In the genomic region with DNA sequence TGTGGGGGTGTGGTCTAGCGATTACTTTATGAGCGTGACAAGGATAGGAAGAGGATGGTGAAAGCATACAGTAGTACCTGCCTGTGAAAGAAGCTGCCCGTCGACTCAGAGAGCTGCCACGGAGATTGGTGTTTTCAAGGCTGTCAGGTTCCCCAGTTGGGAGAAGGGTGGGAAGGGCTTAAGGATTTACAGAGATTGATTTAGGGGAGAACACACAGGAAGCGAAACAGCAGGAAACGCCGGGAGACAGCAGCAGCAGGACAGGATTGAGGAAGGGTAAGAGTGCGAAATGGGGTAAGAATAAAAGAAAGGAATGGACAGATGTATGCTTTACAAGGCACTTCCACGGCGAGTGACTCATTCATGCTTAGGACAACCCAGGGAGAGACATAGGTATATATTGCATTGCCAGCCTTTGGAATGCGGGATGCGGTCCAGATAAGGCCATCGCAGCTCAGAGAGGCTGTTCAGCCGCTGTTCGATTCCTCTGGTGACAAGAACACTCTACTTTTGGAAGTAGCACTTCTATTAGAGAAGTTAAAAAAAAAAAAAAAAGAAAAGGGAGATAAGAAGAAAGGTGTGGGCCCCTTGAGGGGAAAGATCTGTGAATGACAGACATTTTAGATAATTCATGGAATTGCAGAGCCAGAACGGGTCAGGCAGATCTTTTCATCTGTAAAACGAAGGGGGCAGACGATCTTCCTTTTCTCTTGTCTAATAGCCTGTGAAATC, we compare ENCODE assay signal across 8 cellular contexts. TPM values are rescaled to one million over a fixed set of nuclear protein-coding genes. Genes with fewer than 3 reads are reported as not detected.
A peak's percentile ranks its signal among the peaks of the same experiment; 100 is the strongest.
DNase-seq lines count a peak whose midpoint lies in the region; ATAC-seq and TF ChIP-seq lines count a peak whose summit lies in the region.

No MANE protein-coding gene starts in this region.

- H3K36me3 Mint-ChIP-seq in stimulated activated naive B cell treated with anti-CD40 and anti-IgM and Interleukin-4, amounts not matched to agents 10 μg/mL and 1 μg/mL and 100 μg/mL, for 72 hours = peaks cover 3 to 6% of the 10 kb centered on the region in 2 donors

- H3K4me3 ChIP-seq in adrenal gland = peak overlapping the region in 3 of 4 donors; percentile 51 to 93 (median 56)

- peak overlapping the region; percentile 96 to 99 for H3K4me3 Mint-ChIP-seq in stimulated activated naive B cell treated with anti-CD40 and anti-IgM and Interleukin-4, amounts not matched to agents 10 μg/mL and 1 μg/mL and 100 μg/mL, for 72 hours

- no peaks in the 10 kb centered on the region for H3K36me3 ChIP-seq in adrenal gland (replicated peaks in 1 of 2)

- intact Hi-C loops in adrenal gland (cut with DNase I) = loop anchor here in 1 of 2 donors (10.0 kb wide), 1 partner anchor 305 kb away; a partner anchor contains a TSS

- ATAC-seq in stimulated activated naive B cell treated with anti-CD40 and anti-IgM and Interleukin-4, amounts not matched to agents 10 μg/mL and 1 μg/mL and 100 μg/mL, for 72 hours (replicated peaks) = no peak
- ATAC-seq in GM18519 (IDR thresholded peaks at IDR 0.05; ENCODE audit: low FRiP score, unreplicated experiment) = no peak
- ATAC-seq in GM18909 (IDR thresholded peaks at IDR 0.05; ENCODE audit: poor library complexity, unreplicated experiment) = no peak

- peak overlapping the region; percentile 61 to 99 (median 84) for H3K27ac ChIP-seq in adrenal gland

- TF ChIP-seq POLR2A in adrenal gland (IDR thresholded peaks at IDR 0.05) = no peak

- peak; percentile 56 for DNase-seq in EL
- peak; percentile 69 for DNase-seq in LHCN-M2 (ENCODE audit: low read depth)
- DNase-seq in adrenal gland = peak in 4 of 7 donors; percentile 15 to 58 (median 26)
- peak; percentile 75 for DNase-seq in islet precursor cell
- DNase-seq in stimulated activated naive B cell treated with anti-CD40 and anti-IgM and Interleukin-4, amounts not matched to agents 10 μg/mL and 1 μg/mL and 100 μg/mL, for 72 hours = no peak
- no peak for DNase-seq in OCI-M1 (lab: John Stamatoyannopoulos, UW)

- no peaks in the 10 kb centered on the region for H3K9me3 Mint-ChIP-seq in stimulated activated naive B cell treated with anti-CD40 and anti-IgM and Interleukin-4, amounts not matched to agents 10 μg/mL and 1 μg/mL and 100 μg/mL, for 72 hours

- peak overlapping the region; percentile 98 for H3K27ac Mint-ChIP-seq in stimulated activated naive B cell treated with anti-CD40 and anti-IgM and Interleukin-4, amounts not matched to agents 10 μg/mL and 1 μg/mL and 100 μg/mL, for 72 hours

- peaks cover 7 to 27% of the 10 kb centered on the region in 2 donors for H3K4me1 ChIP-seq in adrenal gland (replicated peaks in 1 of 2)

- H3K9me3 ChIP-seq in adrenal gland (replicated peaks in 1 of 3) = no peaks in the 10 kb centered on the region

- H3K4me1 Mint-ChIP-seq in stimulated activated naive B cell treated with anti-CD40 and anti-IgM and Interleukin-4, amounts not matched to agents 10 μg/mL and 1 μg/mL and 100 μg/mL, for 72 hours = peaks cover 29 to 45% of the 10 kb centered on the region in 2 donors

- 39 to 57% (median 43%) methylated on average over 18 to 19 of the region's 19 CpGs for WGBS in adrenal gland, 4 donors

- no peak for TF ChIP-seq CTCF in adrenal gland (IDR thresholded peaks at IDR 0.05)

- H3K27me3 Mint-ChIP-seq in stimulated activated naive B cell treated with anti-CD40 and anti-IgM and Interleukin-4, amounts not matched to agents 10 μg/mL and 1 μg/mL and 100 μg/mL, for 72 hours = no peaks in the 10 kb centered on the region

- no peaks in the 10 kb centered on the region for H3K27me3 ChIP-seq in adrenal gland

RNA-seq across cellular contexts. Expression of a gene that starts 0.9 kb away (rescaled TPM):
- total RNA-seq in LHCN-M2 (2014; rRNA removed) (14.6 and 27.5 TPM in 2 replicates), adrenal gland (10 to 100 TPM; 41.0 to 85.5 (median 60.7) TPM)
- 6.5 TPM for polyA plus RNA-seq in LHCN-M2 (2012)
- 10 to 100 TPM; 13.6 to 40.6 (median 14.6) TPM for polyA plus RNA-seq in adrenal gland

Comparison
In these comparisons a context has a peak if more than half of its experiments do, and no peak if none do; other contexts are left out.
1. DNase-seq: peak in EL (single experiment), LHCN-M2 (single experiment), adrenal gland (4 of 7) and islet precursor cell (single experiment); none in stimulated activated naive B cell treated with anti-CD40 and anti-IgM and Interleukin-4, amounts not matched to agents 10 μg/mL and 1 μg/mL and 100 μg/mL, for 72 hours (single experiment) and OCI-M1 (single experiment).